Comparison of ENCODE assay signal across 12 cellular contexts in genomic region chr20:44897133-44897532, GRCh38. TPM values are rescaled to one million over a fixed set of nuclear protein-coding genes. Genes with fewer than 3 reads are reported as not detected.
A peak's percentile ranks its signal among the peaks of the same experiment; 100 is the strongest.
DNase-seq lines count a peak whose midpoint lies in the region; TF ChIP-seq lines count a peak whose summit lies in the region.
"Had no signal": no experiment of that assay in that cellular context is flagged by ENCODE, and none has a peak within 500 bp of the region (broad histone marks: within the 10 kb centered on the region; RNA-seq: fewer than 3 reads in every experiment).

No MANE protein-coding gene starts in this region.

- no peak overlapping the region for H2BK120ac ChIP-seq in trophoblast cell (ENCODE audit: insufficient read depth, low read length, poor library complexity)

- no peak for TF ChIP-seq CTCF in suprapubic skin (IDR thresholded peaks at IDR 0.05)

- no peak overlapping the region for H2BK12ac ChIP-seq in trophoblast cell (ENCODE audit: low read length)

- no peak overlapping the region for H3K14ac ChIP-seq in trophoblast cell (ENCODE audit: low read length)

- no peaks in the 10 kb centered on the region for H3K79me1 ChIP-seq in trophoblast cell (ENCODE audit: low read length)

- no peak overlapping the region for H2BK5ac ChIP-seq in trophoblast cell (ENCODE audit: low read depth, low read length, poor library complexity)

- peak overlapping the region; percentile 75 for H3K4ac ChIP-seq in trophoblast cell (ENCODE audit: low read depth, low read length)

- no peaks in the 10 kb centered on the region for H3K27me3 Mint-ChIP-seq in T-helper 2 cell treated with Interferon-gamma antibody and Interleukin-4, amounts not matched to agents 5 μg/mL and 100 μg/mL, for 36 hours (ENCODE audit: low read depth)
- H3K27me3 Mint-ChIP-seq in IgD-negative memory B cell, result no peaks in the 10 kb centered on the region

- no peak overlapping the region for H2AFZ ChIP-seq in trophoblast cell (ENCODE audit: insufficient read depth, low read length, poor library complexity)

- no peak for DNase-seq in T-helper 2 cell treated with Interferon-gamma antibody and Interleukin-4, amounts not matched to agents 5 μg/mL and 100 μg/mL, for 36 hours (ENCODE audit: low spot score)
- DNase-seq in T-helper 2 cell, result no peak
- DNase-seq in caudate nucleus (lab: John Stamatoyannopoulos, UW), result no peak
- no peak for DNase-seq in trophoblast cell
- no peak for DNase-seq in suprapubic skin (ENCODE audit: low spot score in 2 of 2)
- no peak for DNase-seq in NCI-H1436 treated with DMSO at 0.1 percent for 48 hours (lab: John Stamatoyannopoulos, UW)
- no peak for DNase-seq in kidney glomerular epithelial cell (lab: John Stamatoyannopoulos, UW)
- DNase-seq: mesendoderm, NCI-H1417 had no signal

- no peak overlapping the region for H4K91ac ChIP-seq in trophoblast cell (ENCODE audit: low read depth, low read length)

- no peaks in the 10 kb centered on the region for H3K9me3 Mint-ChIP-seq in T-helper 2 cell treated with Interferon-gamma antibody and Interleukin-4, amounts not matched to agents 5 μg/mL and 100 μg/mL, for 36 hours
- H3K9me3 Mint-ChIP-seq in IgD-negative memory B cell, result no peaks in the 10 kb centered on the region

- H4K8ac ChIP-seq in trophoblast cell (ENCODE audit: low read depth, low read length), result no peak overlapping the region

- TF ChIP-seq EP300 in suprapubic skin (IDR thresholded peaks at IDR 0.05), result no peak

- no peak overlapping the region for H3K4me3 ChIP-seq in trophoblast cell (ENCODE audit: low read depth, low read length)
- H3K4me3 ChIP-seq in suprapubic skin, result no peak overlapping the region
- H3K4me3 ChIP-seq: GM12878, SJSA1 had no signal

- H3K9me3 ChIP-seq in trophoblast cell (ENCODE audit: insufficient read depth, low read depth, low read length), result no peaks in the 10 kb centered on the region
- H3K9me3 ChIP-seq in suprapubic skin, result no peaks in the 10 kb centered on the region
- H3K9me3 ChIP-seq: SJSA1 had no signal

- H3K79me2 ChIP-seq in trophoblast cell (ENCODE audit: control insufficient read depth, insufficient read depth, low read length, poor library complexity), result peaks cover 16% of the 10 kb centered on the region

- H3K4me3 Mint-ChIP-seq in T-helper 2 cell treated with Interferon-gamma antibody and Interleukin-4, amounts not matched to agents 5 μg/mL and 100 μg/mL, for 36 hours, result no peak overlapping the region
- peak overlapping the region in 2 of 4 donors; percentile 2 to 3 for H3K4me3 Mint-ChIP-seq in IgD-negative memory B cell

- peaks cover 42% of the 10 kb centered on the region for H3K36me3 Mint-ChIP-seq in T-helper 2 cell treated with Interferon-gamma antibody and Interleukin-4, amounts not matched to agents 5 μg/mL and 100 μg/mL, for 36 hours (ENCODE audit: low read depth)
- H3K36me3 Mint-ChIP-seq in IgD-negative memory B cell, result peaks cover 5% of the 10 kb centered on the region

- H3K27me3 ChIP-seq in trophoblast cell (ENCODE audit: insufficient read depth, low read length) (no peaks in the 10 kb centered on the region), suprapubic skin (no peaks in the 10 kb centered on the region)
- H3K27me3 ChIP-seq: SJSA1 had no signal

- peaks cover 8 to 11% of the 10 kb centered on the region in 2 experiments for H3K36me3 ChIP-seq in trophoblast cell (ENCODE audit: control insufficient read depth in 1 of 2, insufficient read depth in 2 of 2, low read length in 2 of 2)
- peaks cover 8% of the 10 kb centered on the region for H3K36me3 ChIP-seq in suprapubic skin

- peaks cover 50% of the 10 kb centered on the region for H3K4me1 Mint-ChIP-seq in T-helper 2 cell treated with Interferon-gamma antibody and Interleukin-4, amounts not matched to agents 5 μg/mL and 100 μg/mL, for 36 hours (ENCODE audit: low read depth)
- peaks cover 52 to 58% (median 53%) of the 10 kb centered on the region in 3 donors for H3K4me1 Mint-ChIP-seq in IgD-negative memory B cell

- H3K27ac ChIP-seq in caudate nucleus (ENCODE audit: low read depth, low read length) (peak overlapping the region; percentile 6), trophoblast cell (ENCODE audit: low read depth, low read length) (no peak overlapping the region), suprapubic skin (no peak overlapping the region)
- H3K27ac ChIP-seq: SJSA1 had no signal

- WGBS in trophoblast cell (ENCODE audit: extremely low coverage, insufficient coverage, insufficient read length), result no CpG with 5 or more reads among the region's 1 CpG
- whole genome bisulfite sequencing in suprapubic skin, result 40% methylated on average over 1 of the region's 1 CpG

- peak overlapping the region; percentile 2 for H3K27ac Mint-ChIP-seq in T-helper 2 cell treated with Interferon-gamma antibody and Interleukin-4, amounts not matched to agents 5 μg/mL and 100 μg/mL, for 36 hours
- H3K27ac Mint-ChIP-seq in IgD-negative memory B cell, result peak overlapping the region in 2 of 3 donors; percentile 0 to 28

- no peak overlapping the region for H4K12ac ChIP-seq in trophoblast cell (ENCODE audit: low read depth, low read length)

- H3K9ac ChIP-seq in trophoblast cell (ENCODE audit: low read length), result no peak overlapping the region

- H3K23ac ChIP-seq in trophoblast cell (ENCODE audit: low read length), result no peak overlapping the region

- peaks cover 2 to 4% of the 10 kb centered on the region in 2 experiments for H3K4me1 ChIP-seq in trophoblast cell (ENCODE audit: control insufficient read depth in 1 of 2, insufficient read depth in 2 of 2, low read length in 2 of 2)
- peaks cover 62% of the 10 kb centered on the region for H3K4me1 ChIP-seq in suprapubic skin
- H3K4me1 ChIP-seq: SJSA1 had no signal

- H2AK5ac ChIP-seq in trophoblast cell (ENCODE audit: low read length), result no peak overlapping the region

- no peak for TF ChIP-seq POLR2A in suprapubic skin (IDR thresholded peaks at IDR 0.05)

- H3K4me2 ChIP-seq in trophoblast cell (ENCODE audit: low read length), result no peak overlapping the region

- no peak overlapping the region for H3K18ac ChIP-seq in trophoblast cell (ENCODE audit: low read length)

RNA-seq across cellular contexts. Expression of gene YWHAB, which starts 11.6 kb away (rescaled TPM):
- polyA plus RNA-seq in IgD-negative memory B cell, result 505 TPM
- polyA plus RNA-seq in trophoblast cell (2013), result 218 and 228 TPM in 2 replicates
- 100 to 1,000 TPM in 3 of 4 donors, 10 to 100 TPM in 1; 79.7 to 135 (median 129) TPM for total RNA-seq in suprapubic skin

RNA-seq across cellular contexts. Expression of gene PABPC1L, which starts 12.7 kb away (rescaled TPM):
- 3.4 TPM for polyA plus RNA-seq in IgD-negative memory B cell
- polyA plus RNA-seq in trophoblast cell (2013), result 27.4 and 27.7 TPM in 2 replicates
- 10 to 100 TPM; 11.7 to 61.1 (median 19.4) TPM for total RNA-seq in suprapubic skin
